Comparison of ENCODE assay signal across 14 cellular contexts in genomic region chr15:28901987-28902745, GRCh38. TPM values are rescaled to one million over a fixed set of nuclear protein-coding genes. Genes with fewer than 3 reads are reported as not detected.
DNase-seq lines count a peak whose midpoint lies in the region; ATAC-seq and TF ChIP-seq lines count a peak whose summit lies in the region.
"Had no signal": no experiment of that assay in that cellular context is flagged by ENCODE, and none has a peak within 500 bp of the region (broad histone marks: within the 10 kb centered on the region; RNA-seq: fewer than 3 reads in every experiment).

No MANE protein-coding gene starts in this region.

- DNase-seq in A673 (ENCODE audit: low spot score) (no peak), glutamatergic neuron (no peak), NCI-H446 treated with DMSO at 0.1 percent for 48 hours (lab: John Stamatoyannopoulos, UW) (no peak), NCI-H146 treated with DMSO at 0.1 percent for 48 hours (lab: John Stamatoyannopoulos, UW; ENCODE audit: unreplicated experiment) (no peak), NCI-H2081 (lab: John Stamatoyannopoulos, UW) (no peak)
- DNase-seq: CD4-positive, CD25-positive, alpha-beta regulatory T cell; NCI-H1694 treated with DMSO at 0.1 percent for 48 hours; stimulated activated CD4-positive, alpha-beta T cell treated with anti-CD3 and anti-CD28 coated beads, Interleukin-4, amount 100 ng/mL, for 4 hours; T1000 had no signal

- no peaks in the 10 kb centered on the region for H3K36me3 ChIP-seq in A673 (ENCODE audit: insufficient read depth, low read length, poor library complexity, severe bottlenecking)

- TF ChIP-seq CTCF in A673 (conservative IDR thresholded peaks at IDR 0.05; ENCODE audit: low read depth, low read length) (peak; percentile 45), GM12874 (IDR thresholded peaks at IDR 0.05; ENCODE audit: insufficient read depth, low read depth, low read length) (peak; percentile 12; the same call in 1 of the 2 replicates), glutamatergic neuron (IDR thresholded peaks at IDR 0.05; ENCODE audit: partially characterized antibody, unreplicated experiment) (no peak)

- no TSS peak for BruUV-seq in A673 (replicated peaks; lab: Mats Ljungman, UMichigan)

- intact Hi-C loops in A673 (cut with micrococcal nuclease; ENCODE audit: unreplicated experiment), result no loop called here

- H3K27ac Mint-ChIP-seq in glutamatergic neuron (ENCODE audit: unreplicated experiment), result peak overlapping the region; percentile 59

- no peaks in the 10 kb centered on the region for H3K9me3 ChIP-seq in A673 (ENCODE audit: low read depth, low read length, poor library complexity, severe bottlenecking)

- H3K27me3 ChIP-seq in A673 (replicated peaks; ENCODE audit: insufficient read depth, low read depth, low read length, poor library complexity), result no peaks in the 10 kb centered on the region

- POLR2A ChIA-PET in A673 (lab: Charles Lee; ENCODE audit: low non-redundant PET), result no interaction called here

- no peak overlapping the region for H3K4me3 ChIP-seq in A673 (ENCODE audit: low read depth, low read length, poor library complexity, severe bottlenecking)

- no peak overlapping the region for H3K4me3 Mint-ChIP-seq in glutamatergic neuron (ENCODE audit: unreplicated experiment)
- H3K4me3 Mint-ChIP-seq: CD4-positive, CD25-positive, alpha-beta regulatory T cell had no signal

- H3K4me1 Mint-ChIP-seq in glutamatergic neuron (ENCODE audit: low read depth, unreplicated experiment), result peaks cover 49% of the 10 kb centered on the region

- peaks cover 6% of the 10 kb centered on the region for H3K36me3 Mint-ChIP-seq in glutamatergic neuron (ENCODE audit: unreplicated experiment)
- H3K36me3 Mint-ChIP-seq: CD4-positive, CD25-positive, alpha-beta regulatory T cell had no signal

- no peak overlapping the region for H3K27ac ChIP-seq in A673 (ENCODE audit: low read depth, low read length, poor library complexity, severe bottlenecking)

- ATAC-seq in SK-N-SH treated with all-trans-retinoic acid at 6 μM for 48 hours (peak; percentile 46; the same call in 1 of the 3 replicates), HG02840 (IDR thresholded peaks at IDR 0.05; ENCODE audit: low FRiP score, unreplicated experiment) (no peak)

- CTCF ChIA-PET in A673 (lab: Charles Lee), result interaction anchor here (0.6 kb wide), 1 partner anchor 18 kb away, joined by 4 read pairs; no protein-coding TSS in a partner anchor

- H3K27me3 Mint-ChIP-seq in glutamatergic neuron (ENCODE audit: unreplicated experiment), result peaks cover 17% of the 10 kb centered on the region
- H3K27me3 Mint-ChIP-seq: CD4-positive, CD25-positive, alpha-beta regulatory T cell had no signal

- no peaks in the 10 kb centered on the region for H3K4me1 ChIP-seq in A673 (ENCODE audit: insufficient read depth, low read length, poor library complexity, severe bottlenecking)

- peaks cover 8% of the 10 kb centered on the region for H3K9me3 Mint-ChIP-seq in glutamatergic neuron (ENCODE audit: unreplicated experiment)
- H3K9me3 Mint-ChIP-seq: CD4-positive, CD25-positive, alpha-beta regulatory T cell had no signal

TF ChIP-seq in SK-N-SH treated with all-trans-retinoic acid at 6 μM for 48 hours, 23 proteins besides CTCF, POLR2A, EP300 and RAD21:
- TF ChIP-seq POU6F1 (CRISPR knock-in tag; IDR thresholded peaks at IDR 0.05; ENCODE audit: borderline replicate concordance, low read depth) (no peak), RARB (CRISPR knock-in tag; IDR thresholded peaks at IDR 0.05) (no peak), PATZ1 (CRISPR knock-in tag; IDR thresholded peaks at IDR 0.05; ENCODE audit: borderline replicate concordance) (no peak)

RNA-seq across cellular contexts. Expression of gene APBA2, which starts 16.4 kb away (rescaled TPM):
- total RNA-seq in A673 (2021) (11.7 and 12.9 TPM in 2 replicates), glutamatergic neuron (ENCODE audit: unreplicated experiment) (166 TPM)

RNA-seq across cellular contexts. Expression of gene GOLGA6L7, which starts 53.7 kb away (rescaled TPM):
- total RNA-seq in A673 (2021) (not detected in 2 replicates), glutamatergic neuron (ENCODE audit: unreplicated experiment) (not detected)
- total RNA-seq: astrocyte; CD4-positive, CD25-positive, alpha-beta regulatory T cell; mononuclear cell had no signal

Comparison
In these comparisons a context has a peak if more than half of its experiments do, and no peak if none do; other contexts are left out.
1. RNA of gene APBA2, which starts 16.4 kb away (total RNA-seq): 166 TPM in glutamatergic neuron (single experiment); 11.7 to 12.9 TPM in A673; every median in the first group is over 10 times any median in the second.